In genomic region chr17:30814860-30815259, GRCh38 we compare ENCODE assay signal across 8 cellular contexts. TPM values are rescaled to one million over a fixed set of nuclear protein-coding genes. Genes with fewer than 3 reads are reported as not detected.
A peak's percentile ranks its signal among the peaks of the same experiment; 100 is the strongest.
DNase-seq lines count a peak whose midpoint lies in the region; ATAC-seq and TF ChIP-seq lines count a peak whose summit lies in the region.
"Not testable (repeated sequence)": the region's sequence is repeated elsewhere in the genome, so short reads cannot be mapped to it uniquely, and the experiment has no call there.

No MANE protein-coding gene starts in this region.

- not testable (repeated sequence) for H4K20me1 ChIP-seq in GM23248 (ENCODE audit: insufficient read depth); hepatocyte (ENCODE audit: insufficient read depth, poor library complexity, severe bottlenecking)

- H3K4me3 Mint-ChIP-seq in activated naive CD8-positive, alpha-beta T cell: not testable (repeated sequence)
- H3K4me3 Mint-ChIP-seq in naive thymus-derived CD8-positive, alpha-beta T cell: peak overlapping the region in 6 of 10 donors; percentile 22 to 69 (median 38)

- H3K4me1 ChIP-seq in GM23248 (ENCODE audit: insufficient read depth) (peaks cover 20% of the 10 kb centered on the region), upper lobe of left lung (peaks cover 17 to 53% (median 28%) of the 10 kb centered on the region in 4 donors)
- not testable (repeated sequence) for H3K4me1 ChIP-seq in hepatocyte (ENCODE audit: insufficient read depth)

- 90 to 98% methylated on average over 9 of the region's 9 CpGs for WGBS in GM23248 (ENCODE audit: low coverage in 1 of 2, low lambda C conversion rate in 2 of 2, missing lambda C conversion rate in 2 of 2), 2 experiments
- 92% methylated on average over 9 of the region's 9 CpGs for WGBS in hepatocyte (ENCODE audit: low lambda C conversion rate, missing lambda C conversion rate)
- WGBS in upper lobe of left lung, 2 donors: 53 to 68% methylated on average over 9 of the region's 9 CpGs

- peak overlapping the region; percentile 76 for H3K27ac Mint-ChIP-seq in activated naive CD8-positive, alpha-beta T cell
- H3K27ac Mint-ChIP-seq in naive thymus-derived CD8-positive, alpha-beta T cell: peak overlapping the region; percentile 7 to 98 (median 82)

- H3K36me3 ChIP-seq in GM23248 (ENCODE audit: low read depth); hepatocyte (replicated peaks; ENCODE audit: insufficient read depth, low read depth); upper lobe of left lung: not testable (repeated sequence)

- H3K9me3 Mint-ChIP-seq in activated naive CD8-positive, alpha-beta T cell (ENCODE audit: low read depth); naive thymus-derived CD8-positive, alpha-beta T cell: not testable (repeated sequence)

- not testable (repeated sequence) for H3K27me3 ChIP-seq in GM23248 (replicated peaks; ENCODE audit: insufficient read depth); hepatocyte; upper lobe of left lung

- H3K36me3 Mint-ChIP-seq in activated naive CD8-positive, alpha-beta T cell: not testable (repeated sequence)
- peaks cover 5 to 51% (median 20%) of the 10 kb centered on the region in 3 donors for H3K36me3 Mint-ChIP-seq in naive thymus-derived CD8-positive, alpha-beta T cell

- not testable (repeated sequence) for H3K9ac ChIP-seq in GM23248

- peaks cover 62% of the 10 kb centered on the region for H3K4me1 Mint-ChIP-seq in activated naive CD8-positive, alpha-beta T cell (ENCODE audit: low read depth)
- H3K4me1 Mint-ChIP-seq in naive thymus-derived CD8-positive, alpha-beta T cell: peaks cover 14 to 83% (median 67%) of the 10 kb centered on the region in 4 donors

- not testable (repeated sequence) for TF ChIP-seq CTCF in hepatocyte (IDR thresholded peaks at IDR 0.05; ENCODE audit: poor library complexity); upper lobe of left lung (IDR thresholded peaks at IDR 0.05)

- H3K4me3 ChIP-seq in GM23248, hepatocyte, upper lobe of left lung: not testable (repeated sequence)

- H3K27ac ChIP-seq in GM23248, hepatocyte: not testable (repeated sequence)
- H3K27ac ChIP-seq in epithelial cell of prostate: peak overlapping the region; percentile 95
- peak overlapping the region in 3 of 4 donors; percentile 28 to 78 (median 74) for H3K27ac ChIP-seq in upper lobe of left lung

- not testable (repeated sequence) for TF ChIP-seq POLR2A in upper lobe of left lung (IDR thresholded peaks at IDR 0.05)

- H3K27me3 Mint-ChIP-seq in activated naive CD8-positive, alpha-beta T cell; naive thymus-derived CD8-positive, alpha-beta T cell: not testable (repeated sequence)

- TF ChIP-seq EP300 in upper lobe of left lung (IDR thresholded peaks at IDR 0.05): peak in 1 of 4 donors; percentile 5

- not testable (repeated sequence) for H3K4me2 ChIP-seq in GM23248 (ENCODE audit: unreplicated experiment); hepatocyte

- not testable (repeated sequence) for H3K9me3 ChIP-seq in GM23248 (ENCODE audit: low read depth); hepatocyte (ENCODE audit: low read depth); upper lobe of left lung

- in situ Hi-C loops in GM23248 (cut with MboI): not testable (repeated sequence)

- DNase-seq in GM23248: peak; percentile 28
- DNase-seq in MV-4-11 (lab: John Stamatoyannopoulos, UW): peak; percentile 71
- DNase-seq in SIG-M5 treated with dmso at 0.1 percent for 504 hours (lab: John Stamatoyannopoulos, UW; ENCODE audit: unreplicated experiment): peak; percentile 73
- not testable (repeated sequence) for DNase-seq in epithelial cell of prostate (ENCODE audit: low read depth, low spot score); naive thymus-derived CD8-positive, alpha-beta T cell
- peak; percentile 6 for DNase-seq in hepatocyte (ENCODE audit: low spot score)
- peak in 1 of 2 donors; percentile 82 for DNase-seq in upper lobe of left lung

- not testable (repeated sequence) for H3K9me2 ChIP-seq in GM23248 (ENCODE audit: insufficient read depth); hepatocyte (replicated peaks; ENCODE audit: insufficient read depth)

- H3F3A ChIP-seq in GM23248 (ENCODE audit: insufficient read depth): peaks cover 11% of the 10 kb centered on the region; the same call in 1 of the 2 replicates

- H3K79me2 ChIP-seq in GM23248 (ENCODE audit: insufficient read depth): peaks cover 85% of the 10 kb centered on the region
- H3K79me2 ChIP-seq in hepatocyte: peaks cover 41% of the 10 kb centered on the region

- POLR2A ChIA-PET in naive thymus-derived CD8-positive, alpha-beta T cell (lab: Charles Lee): interaction anchor here (0.6 to 16.1 kb wide), 4 partner anchors 8 to 642 kb away, joined by 3 to 413 read pairs (median 4); partner anchors contain the start of gene CRLF3

- ATAC-seq in naive thymus-derived CD8-positive, alpha-beta T cell: not testable (repeated sequence)
- peak in 1 of 2 donors; percentile 45 for ATAC-seq in upper lobe of left lung (ENCODE audit: low FRiP score in 2 of 2)

- not testable (repeated sequence) for H2AFZ ChIP-seq in GM23248, hepatocyte

RNA-seq across cellular contexts. Expression of gene CRLF3, which starts 9.6 kb away (rescaled TPM):
- total RNA-seq in GM23248 (2014; rRNA removed; shearing (Covaris generic)): 14.4 and 18.6 TPM in 2 replicates
- polyA plus RNA-seq in GM23248 (2016; fragmentation: Nextera tagmentation; extraction: Ambion mirVana): 13.2 and 13.6 TPM in 2 replicates
- total RNA-seq in hepatocyte: 8.7 and 9.7 TPM in 2 replicates
- polyA plus RNA-seq in hepatocyte: 6.6 and 8.4 TPM in 2 replicates
- 100 to 1,000 TPM; 128 to 138 TPM for total RNA-seq in naive thymus-derived CD8-positive, alpha-beta T cell
- polyA plus RNA-seq in naive thymus-derived CD8-positive, alpha-beta T cell: 100 to 1,000 TPM; 134 to 198 (median 182) TPM
- 10 to 100 TPM in 5 of 6 donors, 1 to 10 TPM in 1; 8.1 to 26.4 (median 17.8) TPM for total RNA-seq in upper lobe of left lung

RNA-seq across cellular contexts. Expression of gene ATAD5, which starts 16.9 kb away (rescaled TPM):
- 0.89 and 1.1 TPM in 2 replicates for total RNA-seq in GM23248 (2014; rRNA removed; shearing (Covaris generic))
- 1.4 and 1.8 TPM in 2 replicates for polyA plus RNA-seq in GM23248 (2016; fragmentation: Nextera tagmentation; extraction: Ambion mirVana)
- total RNA-seq in hepatocyte: 2.0 and 3.2 TPM in 2 replicates
- polyA plus RNA-seq in hepatocyte: 1.2 and 1.5 TPM in 2 replicates
- total RNA-seq in naive thymus-derived CD8-positive, alpha-beta T cell: 1 to 10 TPM; 5.6 to 5.9 TPM
- polyA plus RNA-seq in naive thymus-derived CD8-positive, alpha-beta T cell: 1 to 10 TPM in 2 of 3 donors, under 1 TPM in 1; 0.95 to 1.5 (median 1.5) TPM
- 1 to 10 TPM; 1.5 to 6.3 (median 1.9) TPM for total RNA-seq in upper lobe of left lung
